Comparison of ENCODE assay signal across 8 cellular contexts in the genomic region with DNA sequence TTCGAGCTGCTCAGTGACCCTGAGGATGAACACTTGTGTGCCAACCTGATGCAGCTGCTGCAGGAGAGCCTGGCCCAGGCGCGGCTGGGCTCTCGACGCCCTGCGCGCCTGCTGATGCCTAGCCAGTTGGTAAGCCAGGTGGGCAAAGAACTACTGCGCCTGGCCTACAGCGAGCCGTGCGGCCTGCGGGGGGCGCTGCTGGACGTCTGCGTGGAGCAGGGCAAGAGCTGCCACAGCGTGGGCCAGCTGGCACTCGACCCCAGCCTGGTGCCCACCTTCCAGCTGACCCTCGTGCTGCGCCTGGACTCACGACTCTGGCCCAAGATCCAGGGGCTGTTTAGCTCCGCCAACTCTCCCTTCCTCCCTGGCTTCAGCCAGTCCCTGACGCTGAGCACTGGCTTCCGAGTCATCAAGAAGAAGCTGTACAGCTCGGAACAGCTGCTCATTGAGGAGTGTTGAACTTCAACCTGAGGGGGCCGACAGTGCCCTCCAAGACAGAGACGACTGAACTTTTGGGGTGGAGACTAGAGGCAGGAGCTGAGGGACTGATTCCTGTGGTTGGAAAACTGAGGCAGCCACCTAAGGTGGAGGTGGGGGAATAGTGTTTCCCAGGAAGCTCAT. TPM values are rescaled to one million over a fixed set of nuclear protein-coding genes. Genes with fewer than 3 reads are reported as not detected.
DNase-seq lines count a peak whose midpoint lies in the region; ATAC-seq and TF ChIP-seq lines count a peak whose summit lies in the region.

No MANE protein-coding gene starts in this region.

- H3K36me3 ChIP-seq in SJSA1 (peaks cover 11% of the 10 kb centered on the region), adrenal gland (replicated peaks in 1 of 2) (peaks cover 0 to 23% of the 10 kb centered on the region in 2 donors), left ventricle myocardium inferior (peaks cover 17% of the 10 kb centered on the region)

- no peak overlapping the region for H2AK5ac ChIP-seq in H9 (ENCODE audit: insufficient read length, low read length)

- H3K36me3 Mint-ChIP-seq in H9 (ENCODE audit: insufficient read depth in 1 of 3, low read depth in 3 of 3), result peaks cover 11 to 24% (median 20%) of the 10 kb centered on the region in 3 experiments

- peak overlapping the region in 2 of 3 experiments; percentile 93 to 94; a peak in 5 of 7 replicates for H3K27ac Mint-ChIP-seq in H9

- peak overlapping the region; percentile 60 for H3K9ac ChIP-seq in H9 (ENCODE audit: extremely low read depth, insufficient read length, low read length)

- H3K9me3 ChIP-seq in H9 (ENCODE audit: control insufficient read depth, low read depth, low read length) (no peaks in the 10 kb centered on the region), SJSA1 (replicated peaks) (no peaks in the 10 kb centered on the region), adrenal gland (replicated peaks in 1 of 3) (no peaks in the 10 kb centered on the region), left ventricle myocardium inferior (replicated peaks) (no peaks in the 10 kb centered on the region)

- H4K91ac ChIP-seq in H9 (ENCODE audit: insufficient read length, low read depth, low read length), result no peak overlapping the region

- H2BK12ac ChIP-seq in H9 (ENCODE audit: insufficient read length, low read depth, low read length), result no peak overlapping the region

- no peak for ATAC-seq in HG02610 (IDR thresholded peaks at IDR 0.05; ENCODE audit: unreplicated experiment)
- no peak for ATAC-seq in GM21723 (IDR thresholded peaks at IDR 0.05; ENCODE audit: unreplicated experiment)

- H3K4me3 ChIP-seq in SJSA1 (peak overlapping the region; percentile 49), adrenal gland (peak overlapping the region; percentile 81 to 100 (median 98)), left ventricle myocardium inferior (peak overlapping the region; percentile 84)

- H3K27me3 ChIP-seq in H9 (ENCODE audit: insufficient read depth, low read length) (no peaks in the 10 kb centered on the region), SJSA1 (replicated peaks) (no peaks in the 10 kb centered on the region), adrenal gland (no peaks in the 10 kb centered on the region), left ventricle myocardium inferior (ENCODE audit: low read depth) (no peaks in the 10 kb centered on the region)

- no peak overlapping the region for H3T11ph ChIP-seq in H9 (ENCODE audit: low read length)

- no peak overlapping the region for H4K5ac ChIP-seq in H9 (ENCODE audit: insufficient read length, low read depth, low read length)

- H3K4me2 ChIP-seq in H9 (ENCODE audit: insufficient read depth, insufficient read length, low read length), result peak overlapping the region; percentile 75

- DNase-seq in Ammon's horn (ENCODE audit: low spot score), result peak; percentile 79
- DNase-seq in H9, result peak; percentile 75
- DNase-seq in SJSA1 (ENCODE audit: low read depth in 1 of 2, low spot score in 2 of 2), result no peak
- peak; percentile 77 to 91 (median 81) for DNase-seq in adrenal gland
- DNase-seq in left ventricle myocardium inferior, result peak; percentile 72
- DNase-seq in posterior vena cava (ENCODE audit: low spot score), result peak; percentile 93

- H3K4me1 Mint-ChIP-seq in H9, result peaks cover 46 to 47% of the 10 kb centered on the region in 2 experiments

- peak in 1 of 2 donors; percentile 54 for TF ChIP-seq POLR2A in adrenal gland (IDR thresholded peaks at IDR 0.05)

- peak overlapping the region; percentile 87 to 95 for H3K4me3 Mint-ChIP-seq in H9

- H2BK15ac ChIP-seq in H9 (ENCODE audit: low read depth, low read length), result no peak overlapping the region

- H2BK120ac ChIP-seq in H9 (ENCODE audit: low read depth, low read length, poor library complexity, severe bottlenecking), result no peak overlapping the region

- no CpG with 5 or more reads among the region's 26 CpGs for WGBS in H9 (ENCODE audit: extremely low coverage, insufficient read length, low lambda C conversion rate)
- 1 to 11% (median 4%) methylated on average over 5 to 26 of the region's 26 CpGs for WGBS in adrenal gland, 4 donors

- H4K20me1 ChIP-seq in H9 (ENCODE audit: control insufficient read depth, insufficient read depth, insufficient read length), result no peaks in the 10 kb centered on the region

- peaks cover 0 to 5% of the 10 kb centered on the region in 2 experiments; a peak in 1 of 5 replicates for H3K9me3 Mint-ChIP-seq in H9

- H2BK5ac ChIP-seq in H9 (ENCODE audit: insufficient read length, low read length), result no peak overlapping the region

- intact Hi-C loops in adrenal gland (cut with DNase I), result loop anchor here (2.0 to 10.0 kb wide), 3 partner anchors 22 to 52 kb away; no protein-coding TSS in a partner anchor
- intact Hi-C loops in left ventricle myocardium inferior (cut with micrococcal nuclease), result loop anchor here (10.0 kb wide), 1 partner anchor 50 kb away; no protein-coding TSS in a partner anchor
- intact Hi-C loops in posterior vena cava (cut with DNase I), result no loop called here

- H2BK20ac ChIP-seq in H9 (ENCODE audit: low read depth, low read length, poor library complexity, severe bottlenecking), result no peak overlapping the region

- H2AFZ ChIP-seq in H9 (ENCODE audit: low read length), result no peak overlapping the region

- H3K79me2 ChIP-seq in H9 (ENCODE audit: insufficient read depth, low read length), result no peaks in the 10 kb centered on the region; the same call in 1 of the 2 replicates

- no peak overlapping the region for H3K27ac ChIP-seq in H9 (ENCODE audit: insufficient read length, low read depth, low read length)
- H3K27ac ChIP-seq in SJSA1, result no peak overlapping the region
- peak overlapping the region; percentile 93 to 99 (median 97) for H3K27ac ChIP-seq in adrenal gland
- H3K27ac ChIP-seq in left ventricle myocardium inferior (replicated peaks), result peak overlapping the region; percentile 100

- no peak overlapping the region for H3K4ac ChIP-seq in H9 (ENCODE audit: low read depth, low read length)

- no peak overlapping the region for H3K23ac ChIP-seq in H9 (ENCODE audit: insufficient read length, low read depth, low read length)

- H4K8ac ChIP-seq in H9 (replicated peaks; ENCODE audit: insufficient read length, low read depth, low read length), result no peak overlapping the region

- TF ChIP-seq CTCF in H9 (conservative IDR thresholded peaks at IDR 0.05), result peak; percentile 81
- TF ChIP-seq CTCF in adrenal gland (IDR thresholded peaks at IDR 0.05), result peak; percentile 31 to 83 (median 70)
- peak; percentile 74 for TF ChIP-seq CTCF in left ventricle myocardium inferior (IDR thresholded peaks at IDR 0.05; ENCODE audit: borderline replicate concordance)

- peak overlapping the region; percentile 43 for H3K18ac ChIP-seq in H9 (ENCODE audit: insufficient read length, low read depth, low read length)

- H3K23me2 ChIP-seq in H9 (ENCODE audit: insufficient read length, low read depth, low read length, poor library complexity, severe bottlenecking), result peaks cover 25% of the 10 kb centered on the region

- H3K79me1 ChIP-seq in H9 (ENCODE audit: insufficient read depth, low read depth, low read length, poor library complexity, severe bottlenecking), result no peaks in the 10 kb centered on the region

- H3K56ac ChIP-seq in H9 (ENCODE audit: insufficient read length, low read depth, low read length), result no peak overlapping the region

- H3K14ac ChIP-seq in H9 (ENCODE audit: insufficient read depth, low read length), result peak overlapping the region; percentile 28

- H3K27me3 Mint-ChIP-seq in H9 (ENCODE audit: low read depth), result peaks cover 4% of the 10 kb centered on the region

- H3K4me1 ChIP-seq in H9 (ENCODE audit: insufficient read depth, low read length), result peaks cover 2% of the 10 kb centered on the region; the same call in 1 of the 2 replicates
- peaks cover 25% of the 10 kb centered on the region for H3K4me1 ChIP-seq in SJSA1 (replicated peaks)
- peaks cover 12 to 21% of the 10 kb centered on the region in 2 donors for H3K4me1 ChIP-seq in adrenal gland (replicated peaks in 1 of 2)
- H3K4me1 ChIP-seq in left ventricle myocardium inferior, result peaks cover 64% of the 10 kb centered on the region

RNA-seq across cellular contexts. Expression of a gene that starts 1.1 kb away (rescaled TPM):
- total RNA-seq in H9 (2021), result 82.9 and 84.0 TPM in 2 replicates
- 13.6 and 20.6 TPM in 2 replicates for total RNA-seq in SJSA1 (2014; rRNA removed; shearing (Covaris generic))
- total RNA-seq in adrenal gland, result 100 to 1,000 TPM; 211 to 711 (median 386) TPM
- polyA plus RNA-seq in adrenal gland, result 100 to 1,000 TPM; 109 to 149 (median 123) TPM
- 66.3 TPM for total RNA-seq in left ventricle myocardium inferior
- total RNA-seq in posterior vena cava, result 100 to 1,000 TPM; 208 to 244 TPM

RNA-seq across cellular contexts. Expression of a gene that starts 58.8 kb away (rescaled TPM):
- 36.9 and 41.2 TPM in 2 replicates for total RNA-seq in H9 (2021)
- 39.4 and 51.1 TPM in 2 replicates for total RNA-seq in SJSA1 (2014; rRNA removed; shearing (Covaris generic))
- 10 to 100 TPM; 26.6 to 57.4 (median 36.7) TPM for total RNA-seq in adrenal gland
- 100 to 1,000 TPM in 1 of 3 donors, 10 to 100 TPM in 1, 1 to 10 TPM in 1; 9.7 to 101 (median 10.1) TPM for polyA plus RNA-seq in adrenal gland
- 37.0 TPM for total RNA-seq in left ventricle myocardium inferior
- 10 to 100 TPM; 28.3 to 37.7 TPM for total RNA-seq in posterior vena cava

RNA-seq across cellular contexts. Expression of a gene that starts 59.0 kb away (rescaled TPM):
- 66.6 and 73.8 TPM in 2 replicates for total RNA-seq in H9 (2021)
- 28.6 and 89.9 TPM in 2 replicates for total RNA-seq in SJSA1 (2014; rRNA removed; shearing (Covaris generic))
- 100 to 1,000 TPM in 7 of 8 donors, 10 to 100 TPM in 1; 69.1 to 170 (median 139) TPM for total RNA-seq in adrenal gland
- 100 to 1,000 TPM; 102 to 186 (median 128) TPM for polyA plus RNA-seq in adrenal gland
- total RNA-seq in left ventricle myocardium inferior, result 256 TPM
- total RNA-seq in posterior vena cava, result 10 to 100 TPM; 77.4 to 95.3 TPM

Comparison
In these comparisons a context has a peak if more than half of its experiments do, and no peak if none do; other contexts are left out.
1. DNase-seq: peak in Ammon's horn (single experiment), H9 (single experiment), adrenal gland (7 of 7), left ventricle myocardium inferior (single experiment) and posterior vena cava (single experiment); none in SJSA1 (0 of 2).
2. H3K27ac ChIP-seq: peak in adrenal gland (5 of 5) and left ventricle myocardium inferior (single experiment); none in H9 (single experiment) and SJSA1 (single experiment).
3. intact Hi-C loops: an anchor here in adrenal gland (2.0 to 10.0 kb wide) and left ventricle myocardium inferior (10.0 kb wide); none called in posterior vena cava.
4. Peak in every context shown above with its lines, with median percentiles within 50 percentile points of each other: CTCF ChIP-seq and H3K4me3 ChIP-seq.